8 cellular contexts compared by ENCODE assay signal in genomic region chr14:102320033-102320660, GRCh38. TPM values are rescaled to one million over a fixed set of nuclear protein-coding genes. Genes with fewer than 3 reads are reported as not detected.
DNase-seq lines count a peak whose midpoint lies in the region; ATAC-seq and TF ChIP-seq lines count a peak whose summit lies in the region.

No MANE protein-coding gene starts in this region.

- peak overlapping the region; percentile 86 for H3K4me3 Mint-ChIP-seq in WTC11

- H3K36me3 Mint-ChIP-seq in WTC11, result no peaks in the 10 kb centered on the region

- CTCF ChIA-PET in BJ (lab: Yijun Ruan, JAX) (interaction anchor here (0.8 to 1.0 kb wide), 2 partner anchors 89 to 224 kb away, joined by 3 read pairs; no protein-coding TSS in a partner anchor), WTC11 (lab: Charles Lee) (interaction anchor here (0.8 kb wide), 1 partner anchor 31 kb away, joined by 3 read pairs; no protein-coding TSS in a partner anchor)

- H3K9me3 ChIP-seq in HUES6 (ENCODE audit: control insufficient read depth, insufficient read depth, low read depth, low read length), result no peaks in the 10 kb centered on the region

- H3K9ac ChIP-seq in HUES6 (ENCODE audit: low read length), result peak overlapping the region; percentile 85

- POLR2A ChIA-PET in BJ (lab: Charles Lee), result interaction anchor here (0.6 to 0.8 kb wide), 2 partner anchors 241 to 475 kb away, joined by 3 read pairs; no protein-coding TSS in a partner anchor
- POLR2A ChIA-PET in WTC11 (lab: Charles Lee), result no interaction called here

- H3K9me3 Mint-ChIP-seq in WTC11, result no peaks in the 10 kb centered on the region

- no peak overlapping the region for H3K27ac ChIP-seq in HUES6 (ENCODE audit: low read depth, low read length)

- H3K27ac Mint-ChIP-seq in WTC11, result no peak overlapping the region

- H3K36me3 ChIP-seq in BJ (ENCODE audit: control insufficient read depth, insufficient read depth, low read length) (no peaks in the 10 kb centered on the region), HUES6 (ENCODE audit: control insufficient read depth, insufficient read depth, low read length) (peaks cover 8% of the 10 kb centered on the region; the same call in 1 of the 2 replicates)

- ATAC-seq in GM19395 (IDR thresholded peaks at IDR 0.05; ENCODE audit: unreplicated experiment), result peak; percentile 9
- ATAC-seq in WTC11, result no peak

- H3K4me3 ChIP-seq in BJ (ENCODE audit: low read depth, low read length), result peak overlapping the region; percentile 65
- peak overlapping the region; percentile 73 for H3K4me3 ChIP-seq in HUES6 (ENCODE audit: low read depth, low read length)

- H3K27me3 ChIP-seq in BJ (ENCODE audit: control insufficient read depth, insufficient read depth, low read length), result no peaks in the 10 kb centered on the region
- H3K27me3 ChIP-seq in HUES6 (ENCODE audit: control insufficient read depth, insufficient read depth, low read length), result peaks cover under 1% of the 10 kb centered on the region; the same call in 1 of the 2 replicates

- H3K27me3 Mint-ChIP-seq in WTC11 (ENCODE audit: low read depth), result peaks cover 9% of the 10 kb centered on the region

- peaks cover 28% of the 10 kb centered on the region for H3K4me1 ChIP-seq in HUES6 (ENCODE audit: control insufficient read depth, insufficient read depth, low read length)

- TF ChIP-seq CTCF in BJ (IDR thresholded peaks at IDR 0.05; ENCODE audit: insufficient read depth, low read depth, low read length), result no peak
- TF ChIP-seq CTCF in WTC11 (IDR thresholded peaks at IDR 0.05), result no peak

- H3K4me1 Mint-ChIP-seq in WTC11, result peaks cover 39% of the 10 kb centered on the region

- no peak for DNase-seq in BJ (ENCODE audit: low read depth)
- no peak for DNase-seq in WTC11 (ENCODE audit: low spot score)
- DNase-seq in cerebellum (ENCODE audit: low spot score), result peak; percentile 46
- DNase-seq in left kidney (ENCODE audit: low read depth, low spot score), result peak; percentile 72
- peak; percentile 48 for DNase-seq in stimulated activated CD4-positive, alpha-beta T cell treated with anti-CD3 and anti-CD28 coated beads, Interleukin-4, amount 100 ng/mL, for 1 hour
- DNase-seq in OCI-M2 (lab: John Stamatoyannopoulos, UW; ENCODE audit: unreplicated experiment), result no peak

TF ChIP-seq in WTC11, 78 proteins besides CTCF, POLR2A, EP300 and RAD21:
- TF ChIP-seq HMGA2 (CRISPR knock-in tag; IDR thresholded peaks at IDR 0.05) (no peak), ZNF423 (CRISPR knock-in tag; IDR thresholded peaks at IDR 0.05) (peak; percentile 30; the same call in 1 of the 2 replicates), KAT7 (CRISPR knock-in tag; IDR thresholded peaks at IDR 0.05; ENCODE audit: borderline replicate concordance) (no peak), TP53 (CRISPR knock-in tag; IDR thresholded peaks at IDR 0.05) (0 out of 2 replicates have a peak, but pooled peaks have one; percentile 43), ATF1 (CRISPR knock-in tag; IDR thresholded peaks at IDR 0.05) (no peak), RELA (CRISPR knock-in tag; IDR thresholded peaks at IDR 0.05; ENCODE audit: borderline replicate concordance) (no peak)

RNA-seq across cellular contexts. Expression of gene ZNF839, which starts 0.6 kb away (rescaled TPM):
- 8.3 and 9.0 TPM in 2 replicates for polyA plus RNA-seq in BJ (2011; rRNA removed)
- 5.7 and 8.3 TPM in 2 replicates for polyA minus RNA-seq in BJ (2011; rRNA and poly(A)+ RNA removed)
- 15.1 to 16.6 TPM (median 15.2 TPM) in 3 replicates for total RNA-seq in WTC11 (2021)
- total RNA-seq in cerebellum, result 13.2 TPM

RNA-seq across cellular contexts. Expression of gene MOK, which starts 15.2 kb away (rescaled TPM):
- 20.5 and 26.0 TPM in 2 replicates for polyA plus RNA-seq in BJ (2011; rRNA removed)
- polyA minus RNA-seq in BJ (2011; rRNA and poly(A)+ RNA removed), result 15.9 and 23.4 TPM in 2 replicates
- 2.0 to 2.7 TPM (median 2.6 TPM) in 3 replicates for total RNA-seq in WTC11 (2021)
- total RNA-seq in cerebellum, result 31.2 TPM

RNA-seq across cellular contexts. Expression of gene CINP, which starts 42.5 kb away (rescaled TPM):
- polyA plus RNA-seq in BJ (2011; rRNA removed), result 46.0 and 49.1 TPM in 2 replicates
- polyA minus RNA-seq in BJ (2011; rRNA and poly(A)+ RNA removed), result 27.9 and 41.5 TPM in 2 replicates
- 38.3 to 43.8 TPM (median 39.5 TPM) in 3 replicates for total RNA-seq in WTC11 (2021)
- total RNA-seq in cerebellum, result 21.3 TPM

RNA-seq across cellular contexts. Expression of gene TECPR2, which starts 42.6 kb away (rescaled TPM):
- polyA plus RNA-seq in BJ (2011; rRNA removed), result 10.1 and 11.7 TPM in 2 replicates
- 20.0 and 24.1 TPM in 2 replicates for polyA minus RNA-seq in BJ (2011; rRNA and poly(A)+ RNA removed)
- 19.8 to 25.0 TPM (median 21.3 TPM) in 3 replicates for total RNA-seq in WTC11 (2021)
- total RNA-seq in cerebellum, result 12.8 TPM

Comparison
In these comparisons a context has a peak if more than half of its experiments do, and no peak if none do; other contexts are left out.
1. DNase-seq: peak in cerebellum (single experiment), left kidney (single experiment) and stimulated activated CD4-positive, alpha-beta T cell treated with anti-CD3 and anti-CD28 coated beads, Interleukin-4, amount 100 ng/mL, for 1 hour (single experiment); none in BJ (single experiment), WTC11 (single experiment) and OCI-M2 (single experiment).